2 cellular contexts compared by ENCODE assay signal in genomic region chr21:21051109-21052055, GRCh38.
TF ChIP-seq lines count a peak whose summit lies in the region.

No MANE protein-coding gene starts in this region.

TF ChIP-seq in GM12891, 5 proteins besides CTCF, POLR2A, EP300 and RAD21:
- TF ChIP-seq POU2F2 (IDR thresholded peaks at IDR 0.05; ENCODE audit: low read depth, low read length) (no peak), SPI1 (IDR thresholded peaks at IDR 0.05; ENCODE audit: low read depth, low read length) (peak; percentile 50)

TF ChIP-seq in K562, 482 proteins besides CTCF, POLR2A, EP300 and RAD21:
- TF ChIP-seq NR2C2 (CRISPR knock-in tag; IDR thresholded peaks at IDR 0.05): no peak
- no peak for TF ChIP-seq NR2C2 (tag; IDR thresholded peaks at IDR 0.05)
- TF ChIP-seq CEBPB (tag; IDR thresholded peaks at IDR 0.05): 0 out of 2 replicates have a peak, but pooled peaks have one; percentile 42
- no peak for TF ChIP-seq ZNF764 (CRISPR knock-in tag; IDR thresholded peaks at IDR 0.05; ENCODE audit: low read depth)
- no peak for TF ChIP-seq STAT5A (IDR thresholded peaks at IDR 0.05; ENCODE audit: borderline replicate concordance, low read length)
- TF ChIP-seq MEIS2 (IDR thresholded peaks at IDR 0.05; ENCODE audit: partially characterized antibody): peak; percentile 28
- TF ChIP-seq FOXP4 (CRISPR knock-in tag; IDR thresholded peaks at IDR 0.05; ENCODE audit: borderline replicate concordance): no peak
- TF ChIP-seq ELF1 (tag; IDR thresholded peaks at IDR 0.05): no peak
- TF ChIP-seq SETDB1 (IDR thresholded peaks at IDR 0.05; ENCODE audit: low read length): no peak
- TF ChIP-seq XRCC4 (IDR thresholded peaks at IDR 0.05; ENCODE audit: extremely low read depth, insufficient read depth, insufficient read length): no peak
- no peak for TF ChIP-seq MIER1 (IDR thresholded peaks at IDR 0.05; ENCODE audit: low read depth)
- no peak for TF ChIP-seq OTX1 (CRISPR knock-in tag; IDR thresholded peaks at IDR 0.05)
- no peak for TF ChIP-seq UBTF (IDR thresholded peaks at IDR 0.05; ENCODE audit: borderline replicate concordance in 1 of 2, low read depth in 2 of 2, low read length in 2 of 2)
- TF ChIP-seq MLX (CRISPR knock-in tag; conservative IDR thresholded peaks at IDR 0.05): no peak
- no peak for TF ChIP-seq TAF1 (IDR thresholded peaks at IDR 0.05; ENCODE audit: control insufficient read depth, extremely low read depth, insufficient read depth, low read length, severe bottlenecking)
- TF ChIP-seq DMBX1 (CRISPR knock-in tag; IDR thresholded peaks at IDR 0.05; ENCODE audit: borderline replicate concordance): no peak
- TF ChIP-seq USF2 (CRISPR knock-in tag; IDR thresholded peaks at IDR 0.05): no peak
- no peak for TF ChIP-seq LCOR (CRISPR knock-in tag; IDR thresholded peaks at IDR 0.05)
